ENCODE assay signal across 21 cellular contexts in genomic region chr1:162688521-162688920, GRCh38. TPM values are rescaled to one million over a fixed set of nuclear protein-coding genes. Genes with fewer than 3 reads are reported as not detected.
DNase-seq lines count a peak whose midpoint lies in the region; ATAC-seq and TF ChIP-seq lines count a peak whose summit lies in the region.
"Had no signal": no experiment of that assay in that cellular context is flagged by ENCODE, and none has a peak within 500 bp of the region (broad histone marks: within the 10 kb centered on the region; RNA-seq: fewer than 3 reads in every experiment).

No MANE protein-coding gene starts in this region.

- no peaks in the 10 kb centered on the region for H3K36me3 ChIP-seq in prostate gland
- H3K36me3 ChIP-seq: brain microvascular endothelial cell, Peyer's patch, upper lobe of right lung had no signal

- CTCF ChIA-PET in GM10248 (lab: Yijun Ruan, JAX) = interaction anchor here (3.9 to 4.3 kb wide), 2 partner anchors 10 to 11 kb away, joined by 21 to 42 read pairs; no protein-coding TSS in a partner anchor

- POLR2A ChIA-PET in GM10248 (lab: Yijun Ruan, JAX) = interaction anchor here (0.9 kb wide), 1 partner anchor 58 kb away, joined by 4 read pairs; no protein-coding TSS in a partner anchor

- H3K4me3 ChIP-seq in prostate gland = no peak overlapping the region
- H3K4me3 ChIP-seq: Peyer's patch, upper lobe of right lung had no signal

- DNase-seq in Right ventricle myocardium inferior (ENCODE audit: missing footprints) (no peak), cardiac septum (ENCODE audit: low spot score) (no peak), left cardiac atrium (peak; percentile 37), prostate gland (ENCODE audit: low spot score) (peak; percentile 61), GM10248 (ENCODE audit: extremely low spot score) (no peak)
- no peak for DNase-seq in stimulated activated CD8-positive, alpha-beta memory T cell treated with anti-CD3 and anti-CD28 coated beads, Interleukin-4, amount 100 ng/mL, for 48 hours
- no peak for DNase-seq in activated CD8-positive, alpha-beta memory T cell treated with anti-CD3 and anti-CD28 coated beads, Interleukin-2, amount 50 U/mL, for 48 hours
- DNase-seq: activated B cell treated with CpG ODN at 0.5 μM for 24 hours; activated CD4-positive, alpha-beta T cell treated with anti-CD3 and anti-CD28 coated beads, Interleukin-2, amount 50 U/mL, for 4 hours; activated naive CD4-positive, alpha-beta T cell treated with Interleukin-2 at 50 U/mL for 16 hours; amniotic stem cell; brain microvascular endothelial cell; CD8-positive, alpha-beta memory T cell; GDM1; head of caudate nucleus; NCI-H1105 treated with DMSO at 0.1 percent for 48 hours; NCI-H1930; NCI-H69; Peyer's patch; upper lobe of right lung had no signal

- H3K9me3 ChIP-seq in prostate gland = no peaks in the 10 kb centered on the region
- H3K9me3 ChIP-seq: Peyer's patch, upper lobe of right lung had no signal

- TF ChIP-seq CTCF in prostate gland (IDR thresholded peaks at IDR 0.05) (no peak), GM10248 (IDR thresholded peaks at IDR 0.05; ENCODE audit: control extremely low read depth, extremely low read depth, low read depth, missing control alignments) (no peak)

- 37% methylated on average over 4 of the region's 4 CpGs for WGBS in prostate gland

- intact Hi-C loops in Right ventricle myocardium inferior (cut with DNase I) (loop anchor here (5.0 kb wide), 1 partner anchor 56 kb away; the partner anchor contains the start of gene DDR2), cardiac septum (cut with DNase I) (no loop called here), left cardiac atrium (cut with DNase I) (loop anchor here in 1 of 2 donors (5.0 kb wide), 1 partner anchor 56 kb away; the partner anchor contains the start of gene DDR2), prostate gland (cut with DNase I) (no loop called here)

- TF ChIP-seq POLR2A in prostate gland (IDR thresholded peaks at IDR 0.05) = no peak

- H3K4me1 ChIP-seq in prostate gland (replicated peaks) = peaks cover 2% of the 10 kb centered on the region
- H3K4me1 ChIP-seq: Peyer's patch had no signal

- H3K27ac ChIP-seq in prostate gland = peak overlapping the region in 1 of 2 donors; percentile 16
- H3K27ac ChIP-seq: brain microvascular endothelial cell, upper lobe of right lung had no signal

- ATAC-seq in Right ventricle myocardium inferior = peak; percentile 37
- peak; percentile 36 to 69 for ATAC-seq in left cardiac atrium
- ATAC-seq in esophagus mucosa = no peak
- ATAC-seq: upper lobe of right lung had no signal

- H3K27me3 ChIP-seq in prostate gland (replicated peaks; ENCODE audit: insufficient read depth) = no peaks in the 10 kb centered on the region
- H3K27me3 ChIP-seq: brain microvascular endothelial cell, Peyer's patch, upper lobe of right lung had no signal

RNA-seq across cellular contexts. Expression of gene DDR2, which starts 56.3 kb away (rescaled TPM):
- total RNA-seq in Right ventricle myocardium inferior (34.4 TPM), cardiac septum (20.0 TPM), left cardiac atrium (10 to 100 TPM; 75.1 to 80.3 TPM), prostate gland (10 to 100 TPM; 14.2 to 27.0 TPM), esophagus mucosa (2.9 TPM)

Comparison
In these comparisons a context has a peak if more than half of its experiments do, and no peak if none do; other contexts are left out.
1. DNase-seq: peak in left cardiac atrium (single experiment) and prostate gland (single experiment); none in Right ventricle myocardium inferior (single experiment), cardiac septum (single experiment), stimulated activated CD8-positive, alpha-beta memory T cell treated with anti-CD3 and anti-CD28 coated beads, Interleukin-4, amount 100 ng/mL, for 48 hours (single experiment), GM10248 (single experiment) and activated CD8-positive, alpha-beta memory T cell treated with anti-CD3 and anti-CD28 coated beads, Interleukin-2, amount 50 U/mL, for 48 hours (single experiment).